ENCODE assay signal across 7 cellular contexts in genomic region chr20:23547613-23548012, GRCh38. TPM values are rescaled to one million over a fixed set of nuclear protein-coding genes. Genes with fewer than 3 reads are reported as not detected.
"Had no signal": no experiment of that assay in that cellular context is flagged by ENCODE, and none has a peak within 500 bp of the region (broad histone marks: within the 10 kb centered on the region; RNA-seq: fewer than 3 reads in every experiment).

No MANE protein-coding gene starts in this region.

- H3K27ac Mint-ChIP-seq: GM23338, H9, IgD-negative memory B cell had no signal

- H3K9me3 Mint-ChIP-seq: GM23338, H9 had no signal

- H3K27me3 Mint-ChIP-seq: IgD-negative memory B cell had no signal

- DNase-seq: H9, HCEC 1CT, KBM-7 had no signal

- H2AFZ ChIP-seq: GM23338 had no signal

- H3K4me3 Mint-ChIP-seq: GM23338, H9, IgD-negative memory B cell had no signal

- H3K4me2 ChIP-seq: GM23338 had no signal

- H3K4me1 Mint-ChIP-seq: GM23338, IgD-negative memory B cell had no signal

- ATAC-seq: GM23338 had no signal

- H3K4me3 ChIP-seq: GM23338 had no signal

RNA-seq across cellular contexts. Expression of gene CST9L, which starts 20.7 kb away (rescaled TPM):
- total RNA-seq: GM23338, H1, H9, HT-29 had no signal
- polyA plus RNA-seq: GM23338, H1, IgD-negative memory B cell had no signal

RNA-seq across cellular contexts. Expression of gene CST8, which starts 56.7 kb away (rescaled TPM):
- total RNA-seq: GM23338, H1, H9, HT-29 had no signal
- polyA plus RNA-seq: GM23338, H1, IgD-negative memory B cell had no signal

RNA-seq across cellular contexts. Expression of gene CST9, which starts 58.1 kb away (rescaled TPM):
- total RNA-seq: GM23338, H9, HT-29 had no signal
- polyA plus RNA-seq: GM23338, IgD-negative memory B cell had no signal
